9 cellular contexts compared by ENCODE assay signal in the genomic region with DNA sequence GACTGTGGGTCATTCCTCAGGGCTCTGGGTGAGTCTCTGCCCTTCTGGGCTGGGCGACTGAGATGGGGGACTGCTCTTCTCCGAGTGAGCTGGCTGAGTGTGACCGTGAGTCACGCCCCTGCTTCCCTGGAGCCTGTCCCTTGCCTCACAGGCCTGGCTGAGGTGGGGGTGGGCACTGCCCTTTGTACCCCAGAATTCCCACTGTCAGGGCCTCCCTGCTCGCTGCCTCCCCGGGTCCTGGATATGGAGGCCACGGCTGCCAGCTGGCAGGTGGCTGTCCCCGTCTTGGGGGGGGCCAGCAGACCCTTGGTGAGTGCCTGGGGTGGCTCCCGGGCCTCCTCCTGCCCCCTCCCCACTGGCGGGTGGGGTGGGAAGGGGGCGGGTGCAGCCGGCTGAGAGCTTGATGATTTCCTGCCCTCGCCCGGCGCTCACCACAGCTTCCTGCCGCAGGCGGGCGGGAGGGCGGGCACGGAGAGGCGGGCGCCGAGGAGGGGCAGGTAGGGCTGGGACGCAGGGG. TPM values are rescaled to one million over a fixed set of nuclear protein-coding genes. Genes with fewer than 3 reads are reported as not detected.
DNase-seq lines count a peak whose midpoint lies in the region.
"Had no signal": no experiment of that assay in that cellular context is flagged by ENCODE, and none has a peak within 500 bp of the region (broad histone marks: within the 10 kb centered on the region; RNA-seq: fewer than 3 reads in every experiment).

Gene LAT (plus strand): TSS at position 434 of the 517 bp plus-strand sequence. CDS start 366 bp downstream, outside the sequence.

- H3K36me3 ChIP-seq in esophagus (ENCODE audit: control insufficient read depth in 2 of 2, insufficient read depth in 2 of 2, low read length in 1 of 2): peaks cover 3 to 37% of the 10 kb centered on the region in 2 donors

- no peaks in the 10 kb centered on the region for H3K27me3 ChIP-seq in esophagus (ENCODE audit: control insufficient read depth in 1 of 2, insufficient read depth in 2 of 2, low read length in 2 of 2)
- H3K27me3 ChIP-seq: SJSA1 had no signal

- peak within 1 kb of the TSS; percentile 12 to 48 for H3K4me3 ChIP-seq in esophagus (ENCODE audit: low read depth in 1 of 2, low read length in 2 of 2)
- H3K4me3 ChIP-seq: SJSA1 had no signal

- peaks cover 0 to 4% of the 10 kb centered on the region in 2 donors for H3K4me1 ChIP-seq in esophagus (ENCODE audit: control insufficient read depth in 2 of 2, insufficient read depth in 2 of 2, low read length in 1 of 2)
- H3K4me1 ChIP-seq: SJSA1 had no signal

- peak within 1 kb of the TSS in 1 of 2 donors; percentile 55 for H3K27ac ChIP-seq in esophagus (ENCODE audit: low read depth in 2 of 2, low read length in 1 of 2)
- H3K27ac ChIP-seq: SJSA1 had no signal

- peaks cover 3 to 7% of the 10 kb centered on the region in 2 donors for H3K9me3 ChIP-seq in esophagus (ENCODE audit: control insufficient read depth in 2 of 2, insufficient read depth in 1 of 2, low read depth in 1 of 2, low read length in 1 of 2)

- DNase-seq in NCI-H748 (lab: John Stamatoyannopoulos, UW; ENCODE audit: unreplicated experiment) (peak; percentile 7), NCI-H748 treated with DMSO at 0.1 percent for 48 hours (lab: John Stamatoyannopoulos, UW) (no peak), glomerular visceral epithelial cell (ENCODE audit: extremely low spot score) (no peak), hypothalamus (lab: John Stamatoyannopoulos, UW) (no peak), iPS-NIHi11 (ENCODE audit: low spot score) (no peak)
- DNase-seq in activated CD4-positive, alpha-beta T cell treated with anti-CD3 and anti-CD28 coated beads for 1 hour: peak; percentile 70
- DNase-seq in stimulated activated CD8-positive, alpha-beta memory T cell treated with anti-CD3 and anti-CD28 coated beads, Interleukin-2, amount 100 ng/mL, for 48 hours (ENCODE audit: low read depth in 2 of 2): peak; percentile 68 to 72

- WGBS in esophagus, 2 donors: 51 to 62% methylated on average over 19 to 24 of the region's 24 CpGs

RNA-seq across cellular contexts. Expression of gene LAT, which starts in this region (rescaled TPM):
- 10 to 100 TPM in 1 of 2 donors, 1 to 10 TPM in 1; 7.4 to 13.6 TPM for polyA plus RNA-seq in esophagus

Comparison
In these comparisons a context has a peak if more than half of its experiments do, and no peak if none do; other contexts are left out.
1. DNase-seq: peak in NCI-H748 (single experiment), activated CD4-positive, alpha-beta T cell treated with anti-CD3 and anti-CD28 coated beads for 1 hour (single experiment) and stimulated activated CD8-positive, alpha-beta memory T cell treated with anti-CD3 and anti-CD28 coated beads, Interleukin-2, amount 100 ng/mL, for 48 hours (2 of 2); none in NCI-H748 treated with DMSO at 0.1 percent for 48 hours (single experiment), glomerular visceral epithelial cell (single experiment), hypothalamus (0 of 51) and iPS-NIHi11 (single experiment).